22 cellular contexts compared by ENCODE assay signal in genomic region chr20:10707791-10708190, GRCh38. TPM values are rescaled to one million over a fixed set of nuclear protein-coding genes. Genes with fewer than 3 reads are reported as not detected.
A peak's percentile ranks its signal among the peaks of the same experiment; 100 is the strongest.
DNase-seq lines count a peak whose midpoint lies in the region; ATAC-seq, FAIRE-seq and TF ChIP-seq lines count a peak whose summit lies in the region.
"Had no signal": no experiment of that assay in that cellular context is flagged by ENCODE, and none has a peak within 500 bp of the region (broad histone marks: within the 10 kb centered on the region; RNA-seq: fewer than 3 reads in every experiment).

No MANE protein-coding gene starts in this region.

- H3K4me3 ChIP-seq in Caco-2 (ENCODE audit: low read depth, low read length) = no peak overlapping the region
- no peak overlapping the region for H3K4me3 ChIP-seq in RWPE2 (ENCODE audit: severe bottlenecking)
- H3K4me3 ChIP-seq in mesenchymal stem cell (ENCODE audit: insufficient read depth in 1 of 2, low read depth in 1 of 2, low read length in 2 of 2) = no peak overlapping the region
- no peak overlapping the region for H3K4me3 ChIP-seq in tibial artery
- H3K4me3 ChIP-seq in mesendoderm (ENCODE audit: low read length) = no peak overlapping the region
- H3K4me3 ChIP-seq: BLaER1, Peyer's patch had no signal

- no peaks in the 10 kb centered on the region for H3K79me1 ChIP-seq in mesenchymal stem cell (replicated peaks; ENCODE audit: low read length, poor library complexity, severe bottlenecking)
- H3K79me1 ChIP-seq in mesendoderm (ENCODE audit: low read length) = no peaks in the 10 kb centered on the region

- H3K23ac ChIP-seq in mesenchymal stem cell (ENCODE audit: low read length in 2 of 2) (no peak overlapping the region), mesendoderm (ENCODE audit: low read length) (no peak overlapping the region)

- H3K27ac Mint-ChIP-seq in Caco-2 (ENCODE audit: unreplicated experiment) = peak overlapping the region; percentile 58
- H3K27ac Mint-ChIP-seq: CD4-positive, CD25-positive, alpha-beta regulatory T cell had no signal

- H3K9ac ChIP-seq in mesenchymal stem cell (ENCODE audit: low read length) (no peak overlapping the region), mesendoderm (ENCODE audit: low read length) (no peak overlapping the region)
- H3K9ac ChIP-seq: BLaER1 had no signal

- no peaks in the 10 kb centered on the region for H3K27me3 Mint-ChIP-seq in Caco-2 (ENCODE audit: insufficient read depth, unreplicated experiment)
- H3K27me3 Mint-ChIP-seq: CD4-positive, CD25-positive, alpha-beta regulatory T cell had no signal

- no peaks in the 10 kb centered on the region for H3K79me2 ChIP-seq in mesendoderm (ENCODE audit: control insufficient read depth, insufficient read depth, low read length)

- H4K91ac ChIP-seq in mesenchymal stem cell (ENCODE audit: low read length) = no peak overlapping the region

- no peak for TF ChIP-seq POLR2A in GM12891 (IDR thresholded peaks at IDR 0.05; ENCODE audit: low read depth, low read length)

- intact Hi-C loops in Caco-2 (cut with micrococcal nuclease; ENCODE audit: unreplicated experiment) (loop anchor here (2.0 kb wide), 2 partner anchors 21 to 509 kb away; no protein-coding TSS in a partner anchor), tibial artery (cut with DNase I; ENCODE audit: low total_unique reads) (loop anchor here (5.0 kb wide), 1 partner anchor 215 kb away; no protein-coding TSS in a partner anchor)

- no peak overlapping the region for H2BK120ac ChIP-seq in mesenchymal stem cell (ENCODE audit: low read depth, low read length)
- H2BK120ac ChIP-seq in mesendoderm (ENCODE audit: low read depth, low read length) = no peak overlapping the region

- WGBS in mesenchymal stem cell = no CpG with 5 or more reads among the region's 1 CpG
- no CpG with 5 or more reads among the region's 1 CpG for WGBS in mesendoderm (ENCODE audit: extremely low coverage, insufficient coverage, low lambda C conversion rate)

- POLR2A ChIA-PET in Caco-2 (lab: Charles Lee) = no interaction called here

- H3K4me1 Mint-ChIP-seq in Caco-2 (ENCODE audit: low read depth, unreplicated experiment) = peaks cover 30% of the 10 kb centered on the region
- H3K4me1 Mint-ChIP-seq: CD4-positive, CD25-positive, alpha-beta regulatory T cell had no signal

- H3K4ac ChIP-seq in mesenchymal stem cell (ENCODE audit: low read depth in 1 of 2, low read length in 2 of 2) = no peak overlapping the region
- no peak overlapping the region for H3K4ac ChIP-seq in mesendoderm (ENCODE audit: low read depth, low read length)

- H2AK5ac ChIP-seq in mesenchymal stem cell (ENCODE audit: low read length, severe bottlenecking) = no peak overlapping the region
- no peak overlapping the region for H2AK5ac ChIP-seq in mesendoderm (ENCODE audit: low read length)

- H2BK12ac ChIP-seq in mesenchymal stem cell (ENCODE audit: low read length in 2 of 2) = peak overlapping the region in 1 of 2 experiments; percentile 80

- H3K56ac ChIP-seq in mesendoderm (ENCODE audit: low read length) = no peak overlapping the region

- H3K4me3 Mint-ChIP-seq in Caco-2 (ENCODE audit: unreplicated experiment) = no peak overlapping the region
- H3K4me3 Mint-ChIP-seq: CD4-positive, CD25-positive, alpha-beta regulatory T cell had no signal

- no peak overlapping the region for H2AFZ ChIP-seq in mesenchymal stem cell (ENCODE audit: low read depth, low read length)

- H4K5ac ChIP-seq in mesendoderm (ENCODE audit: low read length) = no peak overlapping the region

- DNase-seq in Caco-2 (no peak), RWPE2 (ENCODE audit: low spot score) (no peak), mesenchymal stem cell (no peak), tibial artery (no peak), mesendoderm (no peak), GM12891 (ENCODE audit: insufficient read length, low spot score) (no peak)
- DNase-seq: CD4-positive, CD25-positive, alpha-beta regulatory T cell; DMS53; Karpas-422; NCI-H1092; NCI-H1417 treated with DMSO at 0.1 percent for 48 hours; NCI-H1694 treated with DMSO at 0.1 percent for 48 hours; NCI-H2081; NCI-H2171; NCI-H226; NCI-H510A; Peyer's patch had no signal

- H2BK15ac ChIP-seq in mesenchymal stem cell (ENCODE audit: low read depth, poor library complexity, severe bottlenecking) = no peak overlapping the region
- H2BK15ac ChIP-seq in mesendoderm (replicated peaks; ENCODE audit: low read depth) = no peak overlapping the region

- H3K4me2 ChIP-seq in mesenchymal stem cell (ENCODE audit: low read length, poor library complexity, severe bottlenecking) (no peak overlapping the region), mesendoderm (ENCODE audit: low read length) (no peak overlapping the region)
- H3K4me2 ChIP-seq: BLaER1 had no signal

- BruUV-seq in Caco-2 (replicated peaks; lab: Mats Ljungman, UMichigan) = no TSS peak

- H3K27ac ChIP-seq in RWPE2 (ENCODE audit: poor library complexity, severe bottlenecking) (peak overlapping the region; percentile 28), mesenchymal stem cell (ENCODE audit: low read length, poor library complexity, severe bottlenecking) (peak overlapping the region; percentile 83), tibial artery (peak overlapping the region; percentile 62 to 67), mesendoderm (ENCODE audit: low read depth, low read length) (no peak overlapping the region)
- H3K27ac ChIP-seq: BLaER1, HL-60 had no signal

- CTCF ChIA-PET in Caco-2 (lab: Charles Lee) = no interaction called here

- H3K18ac ChIP-seq in mesenchymal stem cell (ENCODE audit: low read depth in 1 of 2, low read length in 2 of 2) = peak overlapping the region in 1 of 2 experiments; percentile 86
- H3K18ac ChIP-seq in mesendoderm (ENCODE audit: low read length) = no peak overlapping the region

- H3K27me3 ChIP-seq in Caco-2 (replicated peaks; ENCODE audit: control insufficient read depth, insufficient read depth, low read length) = no peaks in the 10 kb centered on the region
- no peaks in the 10 kb centered on the region for H3K27me3 ChIP-seq in RWPE2 (ENCODE audit: insufficient read depth, poor library complexity, severe bottlenecking)
- no peaks in the 10 kb centered on the region for H3K27me3 ChIP-seq in mesenchymal stem cell (ENCODE audit: control insufficient read depth in 1 of 2, insufficient read depth in 1 of 2, low read length in 2 of 2)
- no peaks in the 10 kb centered on the region for H3K27me3 ChIP-seq in tibial artery
- no peaks in the 10 kb centered on the region for H3K27me3 ChIP-seq in mesendoderm (ENCODE audit: insufficient read depth, low read length, poor library complexity)
- H3K27me3 ChIP-seq: BLaER1, Peyer's patch had no signal

- no peak for FAIRE-seq in GM12891 (lab: Jason Lieb, UNC)

- no peak overlapping the region for H2BK5ac ChIP-seq in mesenchymal stem cell (ENCODE audit: low read depth, low read length, poor library complexity, severe bottlenecking)
- no peak overlapping the region for H2BK5ac ChIP-seq in mesendoderm (ENCODE audit: low read length)

- H3K9me3 ChIP-seq in Caco-2 (no peaks in the 10 kb centered on the region), RWPE2 (ENCODE audit: severe bottlenecking) (no peaks in the 10 kb centered on the region), mesenchymal stem cell (ENCODE audit: control insufficient read depth, low read length) (no peaks in the 10 kb centered on the region), tibial artery (no peaks in the 10 kb centered on the region)
- H3K9me3 ChIP-seq: Peyer's patch had no signal

- H3K4me1 ChIP-seq in Caco-2 (peaks cover 42% of the 10 kb centered on the region), RWPE2 (ENCODE audit: insufficient read depth, poor library complexity, severe bottlenecking) (peaks cover 19% of the 10 kb centered on the region), mesenchymal stem cell (ENCODE audit: control insufficient read depth, insufficient read depth, low read depth, low read length) (peaks cover 13% of the 10 kb centered on the region), tibial artery (peaks cover 0 to 58% (median 24%) of the 10 kb centered on the region in 4 donors), mesendoderm (ENCODE audit: control insufficient read depth, low read depth, low read length) (peaks cover 3% of the 10 kb centered on the region)
- H3K4me1 ChIP-seq: BLaER1 had no signal

- H3K14ac ChIP-seq in mesenchymal stem cell (ENCODE audit: low read length in 2 of 2) = no peak overlapping the region

- H3K36me3 Mint-ChIP-seq in Caco-2 (ENCODE audit: insufficient read depth, unreplicated experiment) = no peaks in the 10 kb centered on the region
- H3K36me3 Mint-ChIP-seq: CD4-positive, CD25-positive, alpha-beta regulatory T cell had no signal

- H3K36me3 ChIP-seq in Caco-2 (ENCODE audit: control insufficient read depth, insufficient read depth, low read length) (no peaks in the 10 kb centered on the region), RWPE2 (ENCODE audit: low read depth) (no peaks in the 10 kb centered on the region), mesenchymal stem cell (ENCODE audit: control insufficient read depth in 1 of 2, insufficient read depth in 2 of 2, low read depth in 1 of 2, low read length in 2 of 2) (no peaks in the 10 kb centered on the region), tibial artery (no peaks in the 10 kb centered on the region), mesendoderm (ENCODE audit: control insufficient read depth, insufficient read depth, low read length) (no peaks in the 10 kb centered on the region)
- H3K36me3 ChIP-seq: BLaER1, Peyer's patch had no signal

- no peak overlapping the region for H4K8ac ChIP-seq in mesenchymal stem cell (ENCODE audit: low read length)
- no peak overlapping the region for H4K8ac ChIP-seq in mesendoderm (ENCODE audit: low read depth, low read length)

- no peak for TF ChIP-seq CTCF in Caco-2 (IDR thresholded peaks at IDR 0.05; ENCODE audit: insufficient read depth in 1 of 2, low read depth in 1 of 2, low read length in 1 of 2, severe bottlenecking in 1 of 2, unreplicated experiment in 1 of 2)
- no peak for TF ChIP-seq CTCF in RWPE2 (IDR thresholded peaks at IDR 0.05; ENCODE audit: poor library complexity, severe bottlenecking)
- no peak for TF ChIP-seq CTCF in tibial artery (IDR thresholded peaks at IDR 0.05)

- ATAC-seq in RWPE2 (ENCODE audit: low read depth) (no peak), HG03354 (IDR thresholded peaks at IDR 0.05; ENCODE audit: poor library complexity, severe bottlenecking, unreplicated experiment) (no peak)
- ATAC-seq: HCT116 had no signal

- H3K9me3 Mint-ChIP-seq in Caco-2 (ENCODE audit: unreplicated experiment) = peaks cover 24% of the 10 kb centered on the region

TF ChIP-seq in GM12891, 5 proteins besides CTCF, POLR2A, EP300 and RAD21:
- TF ChIP-seq POU2F2 (IDR thresholded peaks at IDR 0.05; ENCODE audit: low read depth, low read length) (no peak), SPI1 (IDR thresholded peaks at IDR 0.05; ENCODE audit: low read depth, low read length) (no peak), POLR2AphosphoS5 (IDR thresholded peaks at IDR 0.05; ENCODE audit: low read depth, low read length) (no peak), PAX5 (IDR thresholded peaks at IDR 0.05; ENCODE audit: insufficient read depth, low read length, severe bottlenecking) (no peak), TAF1 (IDR thresholded peaks at IDR 0.05; ENCODE audit: low read depth, low read length) (no peak)

RNA-seq across cellular contexts. Expression of gene JAG1, which starts 34.0 kb away (rescaled TPM):
- total RNA-seq in Caco-2 (2022) = 69.1 and 69.8 TPM in 2 replicates
- polyA plus RNA-seq in mesenchymal stem cell (2013, experiment 1 of 2) = 13.2 TPM
- polyA plus RNA-seq in mesenchymal stem cell (2013, experiment 2 of 2) = 12.6 TPM
- polyA plus RNA-seq in mesendoderm (2013, experiment 1 of 2) = 5.1 TPM
- 5.3 TPM for polyA plus RNA-seq in mesendoderm (2013, experiment 2 of 2)
- 3.3 TPM for polyA plus RNA-seq in GM12891 (2012; ENCODE audit: low read depth, missing spikeins)
- total RNA-seq: G401 had no signal
